In genomic region chr13:112954488-112955270, GRCh38 we compare ENCODE assay signal across 15 cellular contexts.
"Had no signal": no experiment of that assay in that cellular context is flagged by ENCODE, and none has a peak within 500 bp of the region (broad histone marks: within the 10 kb centered on the region; RNA-seq: fewer than 3 reads in every experiment).

No MANE protein-coding gene starts in this region.

- H3K36me3 ChIP-seq: adrenal gland, left ventricle myocardium inferior, suprapubic skin, upper lobe of left lung had no signal

- H3K27me3 ChIP-seq: adrenal gland, upper lobe of left lung had no signal

- H3K27ac ChIP-seq: adrenal gland, left ventricle myocardium inferior, skin epidermis, suprapubic skin, upper lobe of left lung had no signal

- H3K4me1 ChIP-seq: adrenal gland had no signal

- H3K4me3 ChIP-seq: adrenal gland, left ventricle myocardium inferior, skin epidermis, suprapubic skin, upper lobe of left lung had no signal

- H3K9me3 ChIP-seq: adrenal gland, left ventricle myocardium inferior, suprapubic skin, upper lobe of left lung had no signal

- DNase-seq: activated CD4-positive, alpha-beta memory T cell treated with anti-CD3 and anti-CD28 coated beads for 36 hours; activated CD4-positive, alpha-beta T cell treated with anti-CD3 and anti-CD28 coated beads for 36 hours; activated CD8-positive, alpha-beta memory T cell treated with anti-CD3 and anti-CD28 coated beads, Interleukin-2, amount 10 ng/mL, durations not matched to agents 7 days and 5 days; activated T-cell treated with anti-CD3 and anti-CD28 coated beads, Interleukin-2, amount 50 U/mL, for 24 hours; adrenal gland; hippocampal formation; kidney; left ventricle myocardium inferior; nucleus accumbens; stimulated activated CD4-positive, alpha-beta T cell treated with anti-CD3 and anti-CD28 coated beads, Interleukin-4, amount 100 ng/mL, for 4 hours; stimulated activated CD8-positive, alpha-beta memory T cell treated with anti-CD3 and anti-CD28 coated beads, Interleukin-4, amount 100 ng/mL, for 48 hours; stimulated activated naive CD8-positive, alpha-beta T cell treated with anti-CD3 and anti-CD28 coated beads, Interleukin-15, Interleukin-2, amounts not matched to agents 100 U/mL and 50 U/mL, for 24 hours had no signal
